Comparison of ENCODE assay signal across 8 cellular contexts in the genomic region with DNA sequence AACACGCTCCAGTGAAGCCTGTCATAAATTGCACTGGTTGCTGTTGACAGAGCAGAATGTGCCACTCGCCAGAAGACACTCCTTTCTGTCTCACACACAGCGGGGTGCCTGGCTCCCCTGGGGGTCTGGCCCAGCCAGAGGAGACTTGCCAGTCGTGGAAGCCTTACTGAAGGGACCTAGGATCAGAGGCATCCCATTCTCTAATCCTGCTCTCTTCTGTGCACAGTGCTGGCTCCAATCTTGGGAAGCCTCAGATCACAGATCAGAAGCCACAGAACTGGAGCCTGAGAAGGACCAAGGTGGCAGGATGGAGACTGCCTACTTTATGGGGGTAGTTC. TPM values are rescaled to one million over a fixed set of nuclear protein-coding genes. Genes with fewer than 3 reads are reported as not detected.
DNase-seq lines count a peak whose midpoint lies in the region; ATAC-seq, FAIRE-seq and TF ChIP-seq lines count a peak whose summit lies in the region.

No MANE protein-coding gene starts in this region.

- H3K36me3 Mint-ChIP-seq in IgD-negative memory B cell, result no peaks in the 10 kb centered on the region
- H3K36me3 Mint-ChIP-seq in central memory CD8-positive, alpha-beta T cell (ENCODE audit: insufficient read depth), result peaks cover 25% of the 10 kb centered on the region

- peak overlapping the region; percentile 84 to 96 (median 90) for H3K4me3 Mint-ChIP-seq in IgD-negative memory B cell
- peak overlapping the region; percentile 97 for H3K4me3 Mint-ChIP-seq in central memory CD8-positive, alpha-beta T cell

- no peaks in the 10 kb centered on the region for H3K9me3 ChIP-seq in muscle layer of colon (ENCODE audit: low read length)

- no peaks in the 10 kb centered on the region for H3K9me3 Mint-ChIP-seq in IgD-negative memory B cell
- H3K9me3 Mint-ChIP-seq in central memory CD8-positive, alpha-beta T cell, result no peaks in the 10 kb centered on the region

- H3K27me3 Mint-ChIP-seq in IgD-negative memory B cell, result no peaks in the 10 kb centered on the region
- no peaks in the 10 kb centered on the region for H3K27me3 Mint-ChIP-seq in central memory CD8-positive, alpha-beta T cell

- no peaks in the 10 kb centered on the region for H3K27me3 ChIP-seq in muscle layer of colon (ENCODE audit: control insufficient read depth in 1 of 2, insufficient read depth in 2 of 2, low read length in 2 of 2)

- FAIRE-seq in GM12891 (lab: Jason Lieb, UNC), result no peak

- peaks cover 40 to 52% (median 42%) of the 10 kb centered on the region in 3 donors for H3K4me1 Mint-ChIP-seq in IgD-negative memory B cell
- peaks cover 66% of the 10 kb centered on the region for H3K4me1 Mint-ChIP-seq in central memory CD8-positive, alpha-beta T cell

- peak overlapping the region; percentile 6 for H3K9ac ChIP-seq in muscle layer of colon (ENCODE audit: low read length)

- H3K4me1 ChIP-seq in muscle layer of colon (ENCODE audit: insufficient read depth, low read length), result peaks cover 61% of the 10 kb centered on the region

- DNase-seq in AG04449 (ENCODE audit: low read depth, low spot score) (no peak), SHP77 (lab: John Stamatoyannopoulos, UW) (no peak), DMS153 treated with DMSO at 0.1 percent for 48 hours (lab: John Stamatoyannopoulos, UW; ENCODE audit: unreplicated experiment) (no peak), GM12891 (ENCODE audit: insufficient read length, low spot score) (no peak)
- no peak for DNase-seq in central memory CD8-positive, alpha-beta T cell (ENCODE audit: low spot score in 2 of 2)

- peak overlapping the region; percentile 81 to 100 (median 90) for H3K27ac Mint-ChIP-seq in IgD-negative memory B cell
- H3K27ac Mint-ChIP-seq in central memory CD8-positive, alpha-beta T cell (ENCODE audit: low read depth), result peak overlapping the region; percentile 99

- POLR2A ChIA-PET in AG04449 (lab: Yijun Ruan, JAX), result interaction anchor here (0.5 to 1.9 kb wide), 7 partner anchors 9 to 146 kb away, joined by 3 to 55 read pairs (median 6); no protein-coding TSS in a partner anchor

- H3K27ac ChIP-seq in muscle layer of colon (ENCODE audit: low read depth, low read length), result peak overlapping the region; percentile 86

- TF ChIP-seq CTCF in AG04449 (IDR thresholded peaks at IDR 0.05; ENCODE audit: insufficient read depth, low read length, missing control alignments), result no peak

- no peak for ATAC-seq in central memory CD8-positive, alpha-beta T cell (replicated peaks; ENCODE audit: extremely low read depth, poor library complexity, severe bottlenecking)
- no peak for ATAC-seq in GM19324 (IDR thresholded peaks at IDR 0.05; ENCODE audit: low FRiP score, unreplicated experiment)

- CTCF ChIA-PET in AG04449 (lab: Yijun Ruan, JAX), result interaction anchor here (0.7 to 8.0 kb wide), 10 partner anchors 8 to 216 kb away, joined by 3 to 68 read pairs (median 5); no protein-coding TSS in a partner anchor

- H3K4me3 ChIP-seq in AG04449 (ENCODE audit: low read depth, low read length) (peak overlapping the region; percentile 66), muscle layer of colon (ENCODE audit: low read depth in 1 of 2, low read length in 2 of 2) (peak overlapping the region; percentile 42 to 66)

- H3K36me3 ChIP-seq in muscle layer of colon (ENCODE audit: insufficient read depth, low read length), result no peaks in the 10 kb centered on the region

- no peak for TF ChIP-seq POLR2A in GM12891 (IDR thresholded peaks at IDR 0.05; ENCODE audit: low read depth, low read length)

TF ChIP-seq in GM12891, 5 proteins besides CTCF, POLR2A, EP300 and RAD21:
- no peak for TF ChIP-seq POU2F2 (IDR thresholded peaks at IDR 0.05; ENCODE audit: low read depth, low read length)
- no peak for TF ChIP-seq POLR2AphosphoS5 (IDR thresholded peaks at IDR 0.05; ENCODE audit: low read depth, low read length)
- TF ChIP-seq PAX5 (IDR thresholded peaks at IDR 0.05; ENCODE audit: insufficient read depth, low read length, severe bottlenecking), result no peak
- no peak for TF ChIP-seq SPI1 (IDR thresholded peaks at IDR 0.05; ENCODE audit: low read depth, low read length)
- TF ChIP-seq TAF1 (IDR thresholded peaks at IDR 0.05; ENCODE audit: low read depth, low read length), result no peak
TF ChIP-seq in GM12891: peak in this region for 0.

RNA-seq across cellular contexts. Expression of a gene that starts 1.4 kb away (rescaled TPM):
- polyA plus RNA-seq in IgD-negative memory B cell, result 8.9 TPM
- 8.9 TPM for polyA plus RNA-seq in GM12891 (2012; ENCODE audit: low read depth, missing spikeins)
